Comparison of ENCODE assay signal across 21 cellular contexts in the genomic region with DNA sequence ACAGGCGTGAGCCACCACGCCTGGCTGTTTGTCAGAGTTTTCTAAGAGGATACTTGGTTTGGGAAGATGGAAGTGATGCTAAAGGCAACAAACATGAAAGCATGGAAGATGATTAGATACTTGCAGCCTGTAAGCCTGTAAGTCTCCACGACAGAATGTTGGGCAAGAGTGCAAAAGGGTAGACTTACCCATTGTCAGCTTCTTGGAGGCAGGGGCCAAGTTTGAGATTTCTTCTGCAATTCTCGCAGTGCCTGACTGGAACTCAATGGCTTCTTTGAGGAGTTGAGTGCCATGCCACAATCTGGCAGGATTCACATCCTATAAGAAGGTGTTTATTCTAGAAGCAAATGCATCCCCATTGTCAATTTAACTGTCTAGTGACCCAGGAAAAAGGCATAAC.
"Had no signal": no experiment of that assay in that cellular context is flagged by ENCODE, and none has a peak within 500 bp of the region (broad histone marks: within the 10 kb centered on the region; RNA-seq: fewer than 3 reads in every experiment).

No MANE protein-coding gene starts in this region.

- H3K27ac ChIP-seq: colonic mucosa, neural progenitor cell, parathyroid adenoma, psoas muscle, right lobe of liver, stomach had no signal

- H3K36me3 ChIP-seq: colonic mucosa, neural progenitor cell, right lobe of liver, stomach had no signal

- H3K4me2 ChIP-seq: neural progenitor cell had no signal

- ATAC-seq: left lobe of liver, mucosa of descending colon, natural killer cell, psoas muscle, right lobe of liver had no signal

- H3K9me3 ChIP-seq: colonic mucosa, mucosa of descending colon, psoas muscle, right lobe of liver, stomach had no signal

- H3K4me3 ChIP-seq: colonic mucosa, mucosa of descending colon, neural progenitor cell, psoas muscle, right lobe of liver, stomach had no signal

- DNase-seq: colonic mucosa; dermis blood vessel endothelial cell; erythroblast; foreskin melanocyte; head of caudate nucleus; hippocampal formation; islet precursor cell; mammary epithelial cell; mucosa of descending colon; natural killer cell; nucleus accumbens; psoas muscle; retina; right lobe of liver; stimulated activated CD4-positive, alpha-beta T cell treated with anti-CD3 and anti-CD28 coated beads, Interleukin-2, amount 100 ng/mL, for 24 hours; stimulated activated naive CD4-positive, alpha-beta T cell; stomach; substantia nigra had no signal

- H3K4me1 ChIP-seq: colonic mucosa, parathyroid adenoma, psoas muscle, right lobe of liver had no signal

- H2AFZ ChIP-seq: neural progenitor cell, parathyroid adenoma had no signal

- H3K27me3 ChIP-seq: colonic mucosa, neural progenitor cell, right lobe of liver, stomach had no signal

- H3K9ac ChIP-seq: neural progenitor cell, parathyroid adenoma had no signal
